ENCODE assay signal across 7 cellular contexts in the genomic region with DNA sequence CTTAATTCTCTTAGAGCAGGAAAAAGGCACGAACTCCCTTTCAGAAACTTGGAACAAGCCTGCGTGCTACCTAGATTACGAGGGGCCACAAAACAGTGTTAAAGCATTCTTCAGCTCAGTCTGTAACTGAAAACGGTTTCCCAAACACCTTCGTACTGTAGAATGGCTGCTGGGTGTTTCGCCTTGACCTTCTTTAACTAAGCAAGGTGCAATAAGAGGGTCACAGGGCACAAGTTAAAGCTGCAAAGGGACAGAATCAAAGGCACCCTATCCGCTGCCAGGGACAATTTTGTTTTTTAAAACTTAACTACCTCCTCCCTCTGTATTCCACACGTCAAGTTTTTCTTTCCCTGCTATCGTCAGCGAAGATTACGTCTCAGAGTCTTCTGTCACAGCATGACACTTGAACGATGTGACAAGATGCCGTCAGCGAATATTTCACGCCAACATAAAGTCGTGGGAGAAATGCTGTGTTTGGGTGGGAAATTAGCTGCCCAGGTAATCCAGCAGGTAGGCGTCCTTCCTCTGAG. TPM values are rescaled to one million over a fixed set of nuclear protein-coding genes. Genes with fewer than 3 reads are reported as not detected.
DNase-seq lines count a peak whose midpoint lies in the region; ATAC-seq and TF ChIP-seq lines count a peak whose summit lies in the region.

No MANE protein-coding gene starts in this region.

- H3K9me2 ChIP-seq in GM23338 (ENCODE audit: insufficient read depth): no peaks in the 10 kb centered on the region
- H3K9me2 ChIP-seq in OCI-LY7 (ENCODE audit: insufficient read depth, low read length): no peaks in the 10 kb centered on the region

- TF ChIP-seq CTCF in GM23338 (conservative IDR thresholded peaks at IDR 0.05; ENCODE audit: low read depth in 2 of 2) (no peak), OCI-LY7 (conservative IDR thresholded peaks at IDR 0.05; ENCODE audit: low read length) (no peak), breast epithelium (IDR thresholded peaks at IDR 0.05) (no peak), left lung (IDR thresholded peaks at IDR 0.05) (no peak)

- H3K4me3 Mint-ChIP-seq in GM23338: peak overlapping the region; percentile 97

- peak; percentile 14 for DNase-seq in G401 (ENCODE audit: low spot score)
- peak; percentile 17 for DNase-seq in GM23338 (ENCODE audit: low spot score)
- DNase-seq in OCI-LY7 (ENCODE audit: low spot score): peak; percentile 21
- DNase-seq in breast epithelium (ENCODE audit: low spot score in 2 of 2): no peak
- DNase-seq in left lung: no peak
- peak in 6 of 49 donors; percentile 17 to 67 (median 50) for DNase-seq in substantia nigra (lab: John Stamatoyannopoulos, UW)
- DNase-seq in GDM1 (lab: John Stamatoyannopoulos, UW): no peak

- peaks cover 9% of the 10 kb centered on the region for H3K36me3 Mint-ChIP-seq in GM23338 (ENCODE audit: low read depth)

- BruUV-seq in OCI-LY7 (replicated peaks; lab: Mats Ljungman, UMichigan): no TSS peak

- H2AFZ ChIP-seq in GM23338 (peak overlapping the region; percentile 93), OCI-LY7 (ENCODE audit: low read length) (peak overlapping the region; percentile 87; the same call in 1 of the 2 replicates)

- H3K4me1 Mint-ChIP-seq in GM23338: peaks cover 27% of the 10 kb centered on the region

- H4K20me1 ChIP-seq in GM23338 (replicated peaks; ENCODE audit: insufficient read depth) (no peaks in the 10 kb centered on the region), OCI-LY7 (ENCODE audit: insufficient read depth, low read length) (0 out of 2 replicates have a peak, but pooled peaks cover 17% of the 10 kb centered on the region)

- H3K36me3 ChIP-seq in GM23338 (ENCODE audit: insufficient read depth) (no peaks in the 10 kb centered on the region; the same call in 1 of the 2 replicates), OCI-LY7 (ENCODE audit: insufficient read depth, low read length) (peaks cover 26% of the 10 kb centered on the region), breast epithelium (no peaks in the 10 kb centered on the region), left lung (peaks cover 0 to 15% of the 10 kb centered on the region in 2 donors)

- intact Hi-C loops in OCI-LY7 (cut with micrococcal nuclease; ENCODE audit: unreplicated experiment): loop anchor here (1.0 to 5.0 kb wide), 3 partner anchors 54 to 1866 kb away; partner anchors contain the start of genes ARRDC3, MBLAC2 and POLR3G
- intact Hi-C loops in breast epithelium (cut with DNase I; ENCODE audit: low total_unique reads): no loop called here
- intact Hi-C loops in left lung (cut with DNase I): no loop called here

- H3K4me3 ChIP-seq in GM23338 (peak overlapping the region; percentile 91), OCI-LY7 (ENCODE audit: low read depth, low read length, poor library complexity, severe bottlenecking) (peak overlapping the region; percentile 93), breast epithelium (peak overlapping the region; percentile 77 to 94 (median 89)), left lung (peak overlapping the region; percentile 85 to 87)

- H3K79me2 ChIP-seq in GM23338 (replicated peaks; ENCODE audit: insufficient read depth): peaks cover 34% of the 10 kb centered on the region
- H3K79me2 ChIP-seq in OCI-LY7 (ENCODE audit: insufficient read depth, low read depth, low read length): peaks cover 35% of the 10 kb centered on the region

- H3K4me2 ChIP-seq in GM23338 (peak overlapping the region; percentile 89), OCI-LY7 (ENCODE audit: low read length) (peak overlapping the region; percentile 76)

- no peaks in the 10 kb centered on the region; the same call in 2 of the 3 replicates for H3K9me3 Mint-ChIP-seq in GM23338

- POLR2A ChIA-PET in OCI-LY7 (lab: Charles Lee): interaction anchor here (0.8 to 2.0 kb wide), 7 partner anchors 52 to 118 kb away, joined by 3 to 10 read pairs (median 3); partner anchors contain the start of genes MBLAC2 and POLR3G

- no peaks in the 10 kb centered on the region for H3K27me3 ChIP-seq in GM23338 (ENCODE audit: insufficient read depth)
- no peaks in the 10 kb centered on the region for H3K27me3 ChIP-seq in breast epithelium
- peaks cover 0 to 4% of the 10 kb centered on the region in 2 donors for H3K27me3 ChIP-seq in left lung

- in situ Hi-C loops in G401 (cut with HindIII; ENCODE audit: low sequenced_read_pairs): no loop called here

- peak overlapping the region; percentile 42; the same call in 1 of the 2 replicates for H3K27ac Mint-ChIP-seq in GM23338

- H3K4me1 ChIP-seq in GM23338 (ENCODE audit: insufficient read depth) (peaks cover 25% of the 10 kb centered on the region), OCI-LY7 (ENCODE audit: insufficient read depth, low read length, poor library complexity, severe bottlenecking) (peaks cover 30% of the 10 kb centered on the region), breast epithelium (no peaks in the 10 kb centered on the region), left lung (peaks cover 8 to 46% of the 10 kb centered on the region in 2 donors)

- H3K27ac ChIP-seq in GM23338 (ENCODE audit: low read depth): no peak overlapping the region
- peak overlapping the region; percentile 41 for H3K27ac ChIP-seq in OCI-LY7 (ENCODE audit: low read depth, low read length, poor library complexity, severe bottlenecking)
- H3K27ac ChIP-seq in breast epithelium: peak overlapping the region; percentile 94 to 97
- H3K27ac ChIP-seq in left lung: peak overlapping the region; percentile 87 to 93
- peak overlapping the region; percentile 95 for H3K27ac ChIP-seq in substantia nigra (ENCODE audit: low read depth, low read length, poor library complexity, severe bottlenecking)

- ATAC-seq in GM23338 (peak; percentile 2), left lung (peak; percentile 2)

- no peaks in the 10 kb centered on the region for H3F3A ChIP-seq in GM23338 (replicated peaks; ENCODE audit: low read depth)

- H3K27me3 Mint-ChIP-seq in GM23338 (ENCODE audit: insufficient read depth, low read depth, poor library complexity): peaks cover 2% of the 10 kb centered on the region

- CTCF ChIA-PET in OCI-LY7 (lab: Charles Lee; ENCODE audit: unreplicated experiment): interaction anchor here (1.5 kb wide), 1 partner anchor 54 kb away, joined by 3 read pairs; the partner anchor contains the start of genes MBLAC2 and POLR3G

- no peak for TF ChIP-seq POLR2A in breast epithelium (IDR thresholded peaks at IDR 0.05)

- H3K9me3 ChIP-seq in OCI-LY7 (ENCODE audit: low read length) (no peaks in the 10 kb centered on the region), breast epithelium (no peaks in the 10 kb centered on the region), left lung (no peaks in the 10 kb centered on the region)

RNA-seq across cellular contexts. Expression of gene LYSMD3, which starts 0.6 kb away (rescaled TPM):
- total RNA-seq in G401 (2014; rRNA removed; shearing (Covaris generic)): 3.8 and 6.2 TPM in 2 replicates
- total RNA-seq in GM23338 (2014; rRNA removed; shearing (Covaris generic)): 19.1 and 19.6 TPM in 2 replicates
- polyA plus RNA-seq in GM23338 (2016; fragmentation: Nextera tagmentation; extraction: Ambion mirVana): 8.6 and 10.7 TPM in 2 replicates
- 5.7 and 9.5 TPM in 2 replicates for total RNA-seq in OCI-LY7 (2014; rRNA removed; shearing (Covaris generic))
- total RNA-seq in OCI-LY7 (2022) (14.3 and 14.8 TPM in 2 replicates), breast epithelium (10 to 100 TPM; 11.5 to 19.3 (median 15.7) TPM), left lung (10 to 100 TPM; 24.6 to 28.6 TPM)

RNA-seq across cellular contexts. Expression of gene ADGRV1, which starts 29.8 kb away (rescaled TPM):
- not detected in 2 replicates for total RNA-seq in G401 (2014; rRNA removed; shearing (Covaris generic))
- 139 and 149 TPM in 2 replicates for total RNA-seq in GM23338 (2014; rRNA removed; shearing (Covaris generic))
- 39.4 and 46.1 TPM in 2 replicates for polyA plus RNA-seq in GM23338 (2016; fragmentation: Nextera tagmentation; extraction: Ambion mirVana)
- 0.05 TPM in 1 of 2 replicates, not detected in the other for total RNA-seq in OCI-LY7 (2014; rRNA removed; shearing (Covaris generic))
- total RNA-seq in OCI-LY7 (2022) (not detected in 2 replicates), breast epithelium (10 to 100 TPM in 2 of 3 donors, under 1 TPM in 1; 0.32 to 85.2 (median 55.3) TPM), left lung (10 to 100 TPM; 35.4 to 36.4 TPM)

RNA-seq across cellular contexts. Expression of gene POLR3G, which starts 54.1 kb away (rescaled TPM):
- total RNA-seq in G401 (2014; rRNA removed; shearing (Covaris generic)): 2.8 and 16.3 TPM in 2 replicates
- total RNA-seq in GM23338 (2014; rRNA removed; shearing (Covaris generic)): 130 and 147 TPM in 2 replicates
- polyA plus RNA-seq in GM23338 (2016; fragmentation: Nextera tagmentation; extraction: Ambion mirVana): 376 and 377 TPM in 2 replicates
- 9.9 and 14.6 TPM in 2 replicates for total RNA-seq in OCI-LY7 (2014; rRNA removed; shearing (Covaris generic))
- total RNA-seq in OCI-LY7 (2022): 12.9 and 14.2 TPM in 2 replicates
- 1 to 10 TPM; 2.0 to 4.8 (median 2.4) TPM for total RNA-seq in breast epithelium
- 1 to 10 TPM; 2.0 to 2.6 TPM for total RNA-seq in left lung

RNA-seq across cellular contexts. Expression of gene MBLAC2, which starts 54.2 kb away (rescaled TPM):
- 4.3 and 5.5 TPM in 2 replicates for total RNA-seq in G401 (2014; rRNA removed; shearing (Covaris generic))
- total RNA-seq in GM23338 (2014; rRNA removed; shearing (Covaris generic)): 8.1 and 10.0 TPM in 2 replicates
- polyA plus RNA-seq in GM23338 (2016; fragmentation: Nextera tagmentation; extraction: Ambion mirVana): 4.1 and 4.3 TPM in 2 replicates
- 9.1 and 9.4 TPM in 2 replicates for total RNA-seq in OCI-LY7 (2014; rRNA removed; shearing (Covaris generic))
- 16.3 and 17.3 TPM in 2 replicates for total RNA-seq in OCI-LY7 (2022)
- total RNA-seq in breast epithelium: 1 to 10 TPM; 4.5 to 10.0 (median 5.2) TPM
- 1 to 10 TPM; 3.8 to 5.0 TPM for total RNA-seq in left lung

Comparison
In these comparisons a context has a peak if more than half of its experiments do, and no peak if none do; other contexts are left out.
1. DNase-seq: peak in G401 (single experiment), GM23338 (single experiment) and OCI-LY7 (single experiment); none in breast epithelium (0 of 2), left lung (0 of 2) and GDM1 (single experiment).
2. Peak in every context shown above with its lines, with median percentiles within 50 percentile points of each other: H3K4me3 ChIP-seq.